2 cellular contexts compared by ENCODE assay signal in the genomic region with DNA sequence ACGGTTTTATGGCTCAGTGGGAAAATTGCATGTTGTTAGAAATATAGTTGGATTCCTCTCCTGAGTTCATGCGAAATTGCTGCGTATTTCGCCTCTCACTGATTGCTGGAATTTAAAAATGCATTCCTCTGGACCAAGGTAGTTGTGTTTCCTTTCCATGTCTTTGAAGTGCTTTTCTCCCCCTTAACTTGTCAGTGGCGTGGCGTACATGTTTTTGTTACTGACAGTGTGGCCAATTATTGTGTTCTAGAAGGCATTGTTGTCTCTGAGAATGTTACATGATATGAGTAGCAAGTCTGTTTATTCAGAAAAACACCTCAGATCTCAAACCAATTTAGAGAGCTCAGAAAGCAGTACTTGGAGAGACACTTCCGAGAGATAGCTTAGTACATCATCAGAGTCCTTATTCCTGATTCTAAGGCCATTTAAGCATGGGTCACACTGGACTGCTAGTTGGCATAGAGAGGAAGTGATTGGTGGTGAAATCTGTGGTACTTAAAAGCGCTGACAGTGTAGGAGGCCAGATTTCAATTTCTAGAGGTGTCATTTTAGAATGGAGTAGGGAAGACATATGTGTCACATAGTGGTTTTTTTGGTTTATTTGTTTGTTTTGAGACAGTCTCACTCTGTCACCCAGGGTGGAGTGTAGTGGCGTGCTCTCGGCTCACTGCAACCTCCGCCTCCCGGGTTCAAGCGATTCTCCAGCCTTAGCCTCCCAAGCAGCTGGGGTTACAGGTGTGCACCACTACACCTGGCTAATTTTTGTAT.
TF ChIP-seq lines count a peak whose summit lies in the region.

No MANE protein-coding gene starts in this region.

TF ChIP-seq in GM12891, 5 proteins besides CTCF, POLR2A, EP300 and RAD21 (continued from another document):
- TF ChIP-seq TAF1 (IDR thresholded peaks at IDR 0.05; ENCODE audit: low read depth, low read length) = no peak
TF ChIP-seq in GM12891: peak in this region for 0.

TF ChIP-seq in H1, 55 proteins besides CTCF, POLR2A, EP300 and RAD21 (continued from another document):
- TF ChIP-seq NRF1 (IDR thresholded peaks at IDR 0.05; ENCODE audit: low read depth, low read length) = no peak
- no peak for TF ChIP-seq CREB1 (IDR thresholded peaks at IDR 0.05)
- TF ChIP-seq BCL11A (IDR thresholded peaks at IDR 0.05; ENCODE audit: low read depth in 2 of 2, low read length in 2 of 2) = no peak
- TF ChIP-seq SP4 (IDR thresholded peaks at IDR 0.05; ENCODE audit: low read length) = no peak
- no peak for TF ChIP-seq CHD1 (IDR thresholded peaks at IDR 0.05; ENCODE audit: low read depth, low read length)
- TF ChIP-seq TAF7 (optimal IDR thresholded peaks at IDR 0.05; ENCODE audit: borderline replicate concordance, low read depth, low read length) = no peak
- TF ChIP-seq CTBP2 (IDR thresholded peaks at IDR 0.05; ENCODE audit: borderline replicate concordance, insufficient read depth, insufficient read length, low read length) = no peak
- TF ChIP-seq, protein P1, sequence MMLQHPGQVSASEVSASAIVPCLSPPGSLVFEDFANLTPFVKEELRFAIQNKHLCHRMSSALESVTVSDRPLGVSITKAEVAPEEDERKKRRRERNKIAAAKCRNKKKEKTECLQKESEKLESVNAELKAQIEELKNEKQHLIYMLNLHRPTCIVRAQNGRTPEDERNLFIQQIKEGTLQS (IDR thresholded peaks at IDR 0.05; ENCODE audit: insufficient read depth, low read depth, low read length) = no peak
- TF ChIP-seq SP2 (IDR thresholded peaks at IDR 0.05; ENCODE audit: low read length) = no peak
- no peak for TF ChIP-seq JUND (IDR thresholded peaks at IDR 0.05; ENCODE audit: low read length)
- no peak for TF ChIP-seq GABPA (IDR thresholded peaks at IDR 0.05; ENCODE audit: borderline replicate concordance, insufficient read depth, low read length)
